In genomic region chr7:22195402-22195801, GRCh38 we compare ENCODE assay signal across 21 cellular contexts.
DNase-seq lines count a peak whose midpoint lies in the region; ATAC-seq, FAIRE-seq and TF ChIP-seq lines count a peak whose summit lies in the region.
"Had no signal": no experiment of that assay in that cellular context is flagged by ENCODE, and none has a peak within 500 bp of the region (broad histone marks: within the 10 kb centered on the region; RNA-seq: fewer than 3 reads in every experiment).

No MANE protein-coding gene starts in this region.

- H3K9me3 ChIP-seq in GM12878 (replicated peaks; ENCODE audit: control insufficient read depth, insufficient read depth, low read length) (no peaks in the 10 kb centered on the region), mesodermal cell (ENCODE audit: control insufficient read depth, low read length) (no peaks in the 10 kb centered on the region)
- no peaks in the 10 kb centered on the region for H3K9me3 ChIP-seq in effector memory CD4-positive, alpha-beta T cell (ENCODE audit: control insufficient read depth, low read length)
- H3K9me3 ChIP-seq: A549 had no signal

- intact Hi-C loops in GM12878 (cut with micrococcal nuclease; ENCODE audit: unreplicated experiment): no loop called here

- 0% methylated on average over 7 of the region's 7 CpGs for WGBS in GM12878 (ENCODE audit: insufficient coverage, insufficient replicate concordance, low lambda C conversion rate, missing lambda C conversion rate)
- 43% methylated on average over 1 of the region's 7 CpGs; no CpG with 5 or more reads in 1 of the 2 experiments for WGBS in mesodermal cell (ENCODE audit: insufficient coverage in 2 of 2), 2 experiments

- no peak for TF ChIP-seq RAD21 in GM12878 (IDR thresholded peaks at IDR 0.05; ENCODE audit: insufficient read depth, low read depth, low read length)

- H3K27me3 ChIP-seq in GM12878 (replicated peaks in 1 of 2; ENCODE audit: control insufficient read depth in 2 of 2, insufficient read depth in 2 of 2, low read length in 1 of 2): no peaks in the 10 kb centered on the region
- H3K27me3 ChIP-seq in effector memory CD4-positive, alpha-beta T cell (replicated peaks; ENCODE audit: control insufficient read depth, insufficient read depth, low read length, poor library complexity, severe bottlenecking): no peaks in the 10 kb centered on the region

- peak; percentile 70 to 83; a peak in 2 of 4 replicates for TF ChIP-seq EP300 in GM12878 (IDR thresholded peaks at IDR 0.05; ENCODE audit: borderline replicate concordance in 1 of 2, control insufficient read depth in 1 of 2, low read depth in 2 of 2, low read length in 2 of 2)

- BruUV-seq in GM12878 (replicated peaks; lab: Mats Ljungman, UMichigan): no TSS peak

- H3K79me2 ChIP-seq in GM12878 (ENCODE audit: control insufficient read depth, insufficient read depth, low read length): no peaks in the 10 kb centered on the region

- no peak overlapping the region for H2AFZ ChIP-seq in GM12878 (ENCODE audit: control insufficient read depth, low read depth, low read length)
- H2AFZ ChIP-seq: PC-9 had no signal

- H3K4me3 ChIP-seq in GM12878 (no peak overlapping the region), mesodermal cell (ENCODE audit: extremely low read depth, insufficient read depth, low read length, poor library complexity, severe bottlenecking) (no peak overlapping the region)
- H3K4me3 ChIP-seq in effector memory CD4-positive, alpha-beta T cell (ENCODE audit: insufficient read depth, low read depth, low read length, poor library complexity, severe bottlenecking): no peak overlapping the region
- H3K4me3 ChIP-seq: A549, PC-9 had no signal

- TF ChIP-seq POLR2A in GM12878 (IDR thresholded peaks at IDR 0.05; ENCODE audit: low read depth, low read length): no peak

- ATAC-seq in GM12878 (peak; percentile 84), GM18502 (IDR thresholded peaks at IDR 0.05; ENCODE audit: poor library complexity, unreplicated experiment) (no peak), GM21515 (IDR thresholded peaks at IDR 0.05; ENCODE audit: unreplicated experiment) (no peak)
- ATAC-seq: A549, HCT116 had no signal

- no peaks in the 10 kb centered on the region for H3K36me3 ChIP-seq in GM12878 (ENCODE audit: control insufficient read depth in 2 of 2, insufficient read depth in 2 of 2, low read length in 1 of 2)
- no peaks in the 10 kb centered on the region for H3K36me3 ChIP-seq in mesodermal cell (ENCODE audit: control insufficient read depth, insufficient read depth, low read length)
- H3K36me3 ChIP-seq in effector memory CD4-positive, alpha-beta T cell (ENCODE audit: control insufficient read depth, insufficient read depth, low read length): no peaks in the 10 kb centered on the region

- H3K27ac ChIP-seq in GM12878 (ENCODE audit: control insufficient read depth, insufficient read depth): no peak overlapping the region
- peak overlapping the region; percentile 26 for H3K27ac ChIP-seq in mesodermal cell (ENCODE audit: low read depth, low read length, severe bottlenecking)
- no peak overlapping the region for H3K27ac ChIP-seq in effector memory CD4-positive, alpha-beta T cell (ENCODE audit: insufficient read depth, low read length, poor library complexity, severe bottlenecking)
- H3K27ac ChIP-seq: A549, PC-9 had no signal

- SMC1A ChIA-PET in GM12878 (lab: Charles Lee; ENCODE audit: uncharacterized antibody, unreplicated experiment): interaction anchor here (1.4 to 1.7 kb wide), 3 partner anchors 11 to 14 kb away, joined by 3 to 4 read pairs (median 3); no protein-coding TSS in a partner anchor

- CTCF ChIA-PET in GM12878 (lab: Yijun Ruan, JAX): no interaction called here

- POLR2A ChIA-PET in GM12878 (lab: Charles Lee): no interaction called here

- RAD21 ChIA-PET in GM12878 (lab: Charles Lee; ENCODE audit: unreplicated experiment): no interaction called here

- H3K9ac ChIP-seq in GM12878 (ENCODE audit: control insufficient read depth, insufficient read depth, low read length): no peak overlapping the region

- FAIRE-seq in GM12878 (lab: Jason Lieb, UNC): no peak
- FAIRE-seq: A549, G401.6, H1, HTR-8/SVneo had no signal

- H3K4me1 ChIP-seq in GM12878 (ENCODE audit: control insufficient read depth, insufficient read depth, low read length): no peaks in the 10 kb centered on the region
- H3K4me1 ChIP-seq in mesodermal cell (ENCODE audit: control insufficient read depth, insufficient read depth, low read length, poor library complexity, severe bottlenecking): peaks cover 4% of the 10 kb centered on the region
- no peaks in the 10 kb centered on the region for H3K4me1 ChIP-seq in effector memory CD4-positive, alpha-beta T cell (ENCODE audit: control insufficient read depth, insufficient read depth, low read length, poor library complexity, severe bottlenecking)
- H3K4me1 ChIP-seq: A549 had no signal

- in situ Hi-C loops in GM13976 (cut with MboI; ENCODE audit: low sequenced_read_pairs, unreplicated experiment): no loop called here
- in situ Hi-C loops in GM12878 (cut with MboI): no loop called here

- H3K4me2 ChIP-seq in GM12878 (ENCODE audit: control insufficient read depth, insufficient read depth): no peak overlapping the region
- H3K4me2 ChIP-seq: A549, PC-9 had no signal

- peak; percentile 8 for DNase-seq in GM13976 (ENCODE audit: low spot score)
- DNase-seq in NCI-H146 treated with DMSO at 0.1 percent for 48 hours (lab: John Stamatoyannopoulos, UW; ENCODE audit: unreplicated experiment): peak; percentile 44
- DNase-seq in GM12878 (ENCODE audit: low read depth, low spot score): peak; percentile 20
- no peak for DNase-seq in inferior parietal cortex (ENCODE audit: extremely low spot score)
- DNase-seq in effector memory CD4-positive, alpha-beta T cell: no peak
- DNase-seq: KG1, NCI-H1105, NCI-H2107, NCI-H526, PC-9, RPMI8226, SHP77, SW 1271 had no signal

- H4K20me1 ChIP-seq in GM12878 (ENCODE audit: control insufficient read depth, insufficient read depth): no peaks in the 10 kb centered on the region

- TF ChIP-seq CTCF in GM13976 (IDR thresholded peaks at IDR 0.05; ENCODE audit: borderline replicate concordance, control extremely low read depth, extremely low read depth, insufficient read depth, missing control alignments) (no peak), GM12878 (IDR thresholded peaks at IDR 0.05 in 2 of 3, conservative IDR thresholded peaks at IDR 0.05 in 1 of 3; ENCODE audit: control insufficient read depth in 2 of 3, extremely low read depth in 1 of 3, insufficient read depth in 1 of 3, low read depth in 3 of 3, low read length in 3 of 3) (no peak)

TF ChIP-seq in GM12878, 131 proteins besides CTCF, POLR2A, EP300 and RAD21 (continues in another document):
- TF ChIP-seq IKZF1 (conservative IDR thresholded peaks at IDR 0.05): 0 out of 2 replicates have a peak, but pooled peaks have one; percentile 42
- TF ChIP-seq BACH1 (IDR thresholded peaks at IDR 0.05; ENCODE audit: borderline replicate concordance): peak; percentile 43; the same call in 1 of the 2 replicates
- TF ChIP-seq RB1 (IDR thresholded peaks at IDR 0.05; ENCODE audit: borderline replicate concordance): no peak
- peak; percentile 58; the same call in 1 of the 2 replicates for TF ChIP-seq DPF2 (IDR thresholded peaks at IDR 0.05)
- no peak for TF ChIP-seq SMC3 (IDR thresholded peaks at IDR 0.05; ENCODE audit: borderline replicate concordance, low read length)
- TF ChIP-seq HSF1 (IDR thresholded peaks at IDR 0.05; ENCODE audit: low read depth, low read length): no peak
- peak; percentile 50; the same call in 1 of the 2 replicates for TF ChIP-seq RELB (IDR thresholded peaks at IDR 0.05; ENCODE audit: low read depth)
- TF ChIP-seq POU2F2 (IDR thresholded peaks at IDR 0.05; ENCODE audit: borderline replicate concordance, low read depth, low read length): peak; percentile 21; the same call in 1 of the 3 replicates
- TF ChIP-seq ZSCAN29 (IDR thresholded peaks at IDR 0.05): no peak
- TF ChIP-seq MEF2B (IDR thresholded peaks at IDR 0.05; ENCODE audit: partially characterized antibody, poor library complexity, severe bottlenecking): peak; percentile 41
- TF ChIP-seq CHD2 (IDR thresholded peaks at IDR 0.05; ENCODE audit: borderline replicate concordance, low read depth, low read length): no peak
- TF ChIP-seq BCL11A (IDR thresholded peaks at IDR 0.05; ENCODE audit: low read depth, low read length): peak; percentile 91; the same call in 1 of the 2 replicates
- 0 out of 2 replicates have a peak, but pooled peaks have one; percentile 18 for TF ChIP-seq NBN (IDR thresholded peaks at IDR 0.05)
- TF ChIP-seq CEBPB (IDR thresholded peaks at IDR 0.05; ENCODE audit: borderline replicate concordance in 1 of 2, low read depth in 2 of 2, low read length in 2 of 2): no peak
- 0 out of 2 replicates have a peak, but pooled peaks have one; percentile 8 for TF ChIP-seq JUNB (IDR thresholded peaks at IDR 0.05)
- TF ChIP-seq GABPA (IDR thresholded peaks at IDR 0.05; ENCODE audit: low read depth): no peak
- peak; percentile 69 to 74; a peak in 3 of 4 replicates for TF ChIP-seq IKZF2 (IDR thresholded peaks at IDR 0.05)
- peak; percentile 77 to 84 for TF ChIP-seq BHLHE40 (IDR thresholded peaks at IDR 0.05; ENCODE audit: borderline replicate concordance in 1 of 2, low read depth in 2 of 2, low read length in 1 of 2)

Comparison
In these comparisons a context has a peak if more than half of its experiments do, and no peak if none do; other contexts are left out.
1. DNase-seq: peak in GM13976 (single experiment), NCI-H146 treated with DMSO at 0.1 percent for 48 hours (single experiment) and GM12878 (single experiment); none in inferior parietal cortex (single experiment) and effector memory CD4-positive, alpha-beta T cell (0 of 3).